3 cellular contexts compared by ENCODE assay signal in genomic region chr22:33582822-33583400, GRCh38.
TF ChIP-seq lines count a peak whose summit lies in the region.

No MANE protein-coding gene starts in this region.

TF ChIP-seq in A549, 52 proteins besides CTCF, POLR2A, EP300 and RAD21 (continued from another document):
- peak; percentile 66; the same call in 1 of the 2 replicates for TF ChIP-seq REST (IDR thresholded peaks at IDR 0.05)

TF ChIP-seq in GM23338, 12 proteins besides CTCF, POLR2A, EP300 and RAD21:
- TF ChIP-seq REST (IDR thresholded peaks at IDR 0.05; ENCODE audit: unreplicated experiment) (peak; percentile 46), ZNF462 (CRISPR knock-in tag; IDR thresholded peaks at IDR 0.05) (no peak)

TF ChIP-seq in GM12878, 131 proteins besides CTCF, POLR2A, EP300 and RAD21 (continued from another document):
- TF ChIP-seq REST (IDR thresholded peaks at IDR 0.05; ENCODE audit: low read depth, low read length) (peak; percentile 57; the same call in 1 of the 2 replicates), PRDM15 (CRISPR knock-in tag; IDR thresholded peaks at IDR 0.05) (no peak), USF1 (IDR thresholded peaks at IDR 0.05; ENCODE audit: borderline replicate concordance, extremely low read length, insufficient read depth, low read depth, low read length) (no peak), ESRRA (IDR thresholded peaks at IDR 0.05; ENCODE audit: low read length) (no peak), RFX5 (IDR thresholded peaks at IDR 0.05; ENCODE audit: low read depth, low read length) (no peak), USF2 (IDR thresholded peaks at IDR 0.05; ENCODE audit: borderline replicate concordance, low read depth, low read length) (no peak)
TF ChIP-seq in GM12878: peak in this region for 1.
